In the genomic region with DNA sequence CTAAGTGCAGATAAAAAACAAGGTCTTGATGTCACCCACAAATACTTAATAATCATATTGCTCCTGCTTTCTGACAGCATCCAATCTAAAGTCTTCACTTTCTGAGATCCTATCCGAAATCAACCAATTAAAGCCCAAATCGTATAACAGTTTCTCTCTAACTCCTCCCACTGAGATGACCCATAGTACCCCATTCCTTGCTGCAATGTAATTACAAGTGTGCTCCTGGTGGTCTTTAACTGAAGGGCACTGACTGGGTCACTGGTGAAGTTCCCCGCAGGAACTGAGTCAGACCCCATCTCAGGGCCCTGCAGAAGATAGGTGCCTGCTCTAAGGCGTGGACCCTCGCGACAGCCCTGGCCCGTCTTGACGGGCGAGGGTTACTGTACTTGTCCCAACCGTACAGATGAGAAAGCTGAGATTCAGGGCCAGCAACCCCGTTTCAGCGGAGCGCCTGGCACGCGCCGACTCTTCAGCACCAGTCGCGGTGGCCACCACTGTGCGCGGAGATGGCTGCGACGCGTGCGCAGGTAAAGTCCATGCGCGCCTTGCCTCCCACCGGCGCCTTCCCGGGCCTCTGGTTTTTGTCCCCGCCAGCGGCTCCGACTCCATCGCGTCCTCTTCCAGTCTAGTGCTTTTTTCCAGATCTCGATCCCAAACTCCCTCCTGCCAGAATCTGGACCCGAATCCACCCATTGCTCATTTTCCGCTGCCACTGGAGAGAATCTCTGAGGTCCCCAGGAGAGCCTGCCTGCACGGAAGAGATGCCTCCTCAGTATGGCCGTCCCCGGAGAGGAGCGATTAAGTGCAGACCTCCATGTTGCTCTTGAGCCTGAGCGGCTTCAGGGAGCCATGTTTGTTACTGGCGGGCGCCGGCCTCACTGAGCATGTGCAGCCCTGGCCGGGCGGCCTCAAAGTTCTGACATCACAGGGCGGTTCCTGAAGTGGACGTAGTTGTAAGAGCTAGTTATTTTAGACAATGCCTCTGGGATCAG, we compare ENCODE assay signal across 8 cellular contexts.
DNase-seq lines count a peak whose midpoint lies in the region; ATAC-seq and TF ChIP-seq lines count a peak whose summit lies in the region.
"Not testable (repeated sequence)": the region's sequence is repeated elsewhere in the genome, so short reads cannot be mapped to it uniquely, and the experiment has no call there.

No MANE protein-coding gene starts in this region.

- not testable (repeated sequence) for H3K27ac ChIP-seq in CD8-positive, alpha-beta T cell (ENCODE audit: low read depth, low read length); prostate gland
- peak overlapping the region; percentile 45 for H3K27ac ChIP-seq in RWPE2 (ENCODE audit: poor library complexity, severe bottlenecking)

- not testable (repeated sequence) for H3K27ac Mint-ChIP-seq in CD8-positive, alpha-beta T cell; immature natural killer cell

- CTCF ChIA-PET in CD8-positive, alpha-beta T cell (lab: Charles Lee): not testable (repeated sequence)

- intact Hi-C loops in CD8-positive, alpha-beta T cell (cut with DNase I, micrococcal nuclease); prostate gland (cut with DNase I): not testable (repeated sequence)

- H3K27me3 Mint-ChIP-seq in CD8-positive, alpha-beta T cell (ENCODE audit: low read depth); immature natural killer cell (ENCODE audit: low read depth in 3 of 3): not testable (repeated sequence)

- H3K27me3 ChIP-seq in CD8-positive, alpha-beta T cell (ENCODE audit: insufficient read depth, low read length); RWPE2 (ENCODE audit: insufficient read depth, poor library complexity, severe bottlenecking); prostate gland (replicated peaks; ENCODE audit: insufficient read depth): not testable (repeated sequence)

- DNase-seq in CD8-positive, alpha-beta T cell: peak in 5 of 7 experiments; percentile 14 to 56 (median 25)
- DNase-seq in RWPE2 (ENCODE audit: low spot score): not testable (repeated sequence)
- peak; percentile 20 to 29 for DNase-seq in activated CD4-positive, alpha-beta T cell treated with anti-CD3 and anti-CD28 coated beads, Interleukin-2, amount 50 U/mL, for 4 hours
- DNase-seq in activated effector memory CD4-positive, alpha-beta T cell treated with Interleukin-2 at 50 U/mL for 16 hours: peak; percentile 8
- peak in 1 of 2 donors; percentile 2 for DNase-seq in cardiac fibroblast (ENCODE audit: low read depth in 2 of 2)
- peak; percentile 50 to 69 (median 59) for DNase-seq in immature natural killer cell
- DNase-seq in prostate gland (ENCODE audit: low spot score): peak; percentile 25
- DNase-seq in stimulated activated naive CD4-positive, alpha-beta T cell (lab: John Stamatoyannopoulos, UW): peak in 5 of 6 experiments; percentile 8 to 37 (median 29)

- POLR2A ChIA-PET in CD8-positive, alpha-beta T cell (lab: Charles Lee): not testable (repeated sequence)

- H3K9me3 Mint-ChIP-seq in CD8-positive, alpha-beta T cell; immature natural killer cell: not testable (repeated sequence)

- H3K9me3 ChIP-seq in CD8-positive, alpha-beta T cell (ENCODE audit: low read length); RWPE2 (ENCODE audit: severe bottlenecking); prostate gland: not testable (repeated sequence)

- H3K36me3 Mint-ChIP-seq in CD8-positive, alpha-beta T cell; immature natural killer cell: not testable (repeated sequence)

- not testable (repeated sequence) for H3K4me1 ChIP-seq in CD8-positive, alpha-beta T cell (ENCODE audit: insufficient read depth, low read length); RWPE2 (ENCODE audit: insufficient read depth, poor library complexity, severe bottlenecking); prostate gland (replicated peaks)

- TF ChIP-seq CTCF in CD8-positive, alpha-beta T cell (IDR thresholded peaks at IDR 0.05); RWPE2 (IDR thresholded peaks at IDR 0.05; ENCODE audit: poor library complexity, severe bottlenecking); cardiac fibroblast (IDR thresholded peaks at IDR 0.05; ENCODE audit: low read depth, low read length); prostate gland (IDR thresholded peaks at IDR 0.05): not testable (repeated sequence)

- not testable (repeated sequence) for H3K4me1 Mint-ChIP-seq in CD8-positive, alpha-beta T cell (ENCODE audit: low read depth); immature natural killer cell

- TF ChIP-seq POLR2A in prostate gland (IDR thresholded peaks at IDR 0.05): not testable (repeated sequence)

- not testable (repeated sequence) for H3K4me3 Mint-ChIP-seq in CD8-positive, alpha-beta T cell; immature natural killer cell

- not testable (repeated sequence) for H3K36me3 ChIP-seq in CD8-positive, alpha-beta T cell (ENCODE audit: insufficient read depth, low read length); RWPE2 (ENCODE audit: low read depth); prostate gland

- no CpG with 5 or more reads among the region's 49 CpGs for WGBS in prostate gland

- not testable (repeated sequence) for ATAC-seq in CD8-positive, alpha-beta T cell; RWPE2 (ENCODE audit: low read depth)

- H3K4me3 ChIP-seq in CD8-positive, alpha-beta T cell (ENCODE audit: low read depth, low read length); prostate gland: not testable (repeated sequence)
- peak overlapping the region; percentile 43 for H3K4me3 ChIP-seq in RWPE2 (ENCODE audit: severe bottlenecking)
- peak overlapping the region; percentile 19 to 41 for H3K4me3 ChIP-seq in cardiac fibroblast (replicated peaks in 1 of 2; ENCODE audit: low read depth in 2 of 2, low read length in 2 of 2)
